ENCODE assay signal across 8 cellular contexts in the genomic region with DNA sequence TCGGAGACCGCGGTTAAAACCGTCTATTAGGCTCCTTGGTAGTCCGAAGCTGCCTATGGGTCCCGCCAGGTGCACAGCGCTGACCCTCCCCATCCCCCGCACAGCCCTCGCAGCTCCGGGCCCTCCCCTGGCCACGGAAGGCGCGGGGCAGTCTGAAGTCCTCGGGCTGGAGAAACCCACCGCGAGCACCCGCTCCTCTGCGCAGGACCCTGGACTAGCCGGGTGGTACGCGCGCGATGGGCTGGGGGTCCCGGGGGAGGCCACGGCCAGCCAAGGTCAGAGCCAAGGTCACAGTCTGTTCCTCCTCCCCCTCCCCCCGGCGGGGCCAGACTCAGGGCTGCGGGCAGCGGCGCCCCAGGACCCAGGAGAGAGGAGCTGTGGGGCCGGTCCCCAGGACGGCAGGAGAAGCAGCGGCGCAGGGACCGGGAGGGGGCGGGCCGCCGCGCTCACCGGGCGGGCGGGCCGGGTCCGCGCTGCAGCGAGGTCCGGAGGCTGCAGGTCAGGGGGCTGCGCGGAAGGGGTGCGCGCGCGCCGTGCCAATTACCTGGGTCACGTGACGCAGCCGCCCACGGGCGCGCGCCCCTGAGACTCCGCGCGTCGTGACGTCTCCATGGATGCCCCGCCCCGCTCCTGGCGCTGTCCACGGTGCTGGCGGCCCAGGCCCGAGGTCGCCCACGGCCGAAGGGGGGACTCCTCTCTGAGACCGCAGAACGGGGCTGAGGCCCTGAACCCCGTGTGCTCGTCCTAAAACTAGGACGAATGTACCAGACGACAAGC. TPM values are rescaled to one million over a fixed set of nuclear protein-coding genes. Genes with fewer than 3 reads are reported as not detected.
A peak's percentile ranks its signal among the peaks of the same experiment; 100 is the strongest.
DNase-seq lines count a peak whose midpoint lies in the region; ATAC-seq, FAIRE-seq and TF ChIP-seq lines count a peak whose summit lies in the region.

A gene (minus strand): TSS at position 535 of the 777 bp plus-strand sequence. CDS start 3,731 bp downstream, outside the sequence.

- H3K9me2 ChIP-seq in SK-N-SH: no peaks in the 10 kb centered on the region

- H3K27me3 ChIP-seq in SK-N-SH (ENCODE audit: insufficient read depth) (no peaks in the 10 kb centered on the region; the same call in 1 of the 2 replicates), bronchial epithelial cell (ENCODE audit: control insufficient read depth, insufficient read depth, low read length) (peaks cover 3% of the 10 kb centered on the region)

- H2AFZ ChIP-seq in SK-N-SH (ENCODE audit: low read depth): peak within 1 kb of the TSS; percentile 94

- H3K9me3 Mint-ChIP-seq in IgD-negative memory B cell: peaks cover 4 to 6% (median 4%) of the 10 kb centered on the region in 3 donors
- peaks cover 0 to 3% (median 0%) of the 10 kb centered on the region in 6 donors for H3K9me3 Mint-ChIP-seq in immature natural killer cell

- 2% methylated on average over 12 of the region's 81 CpGs for WGBS in SK-N-SH (ENCODE audit: low lambda C conversion rate)

- TF ChIP-seq RAD21 in SK-N-SH (IDR thresholded peaks at IDR 0.05; ENCODE audit: low read length): no peak

- CTCF ChIA-PET in SK-N-SH (lab: Yijun Ruan, JAX): interaction anchor here (0.9 to 5.7 kb wide), 2 partner anchors 168 to 1106 kb away, joined by 3 to 32 read pairs; no protein-coding TSS in a partner anchor

- POLR2A ChIA-PET in SK-N-SH (lab: Yijun Ruan, JAX): interaction anchor here (1.0 to 1.4 kb wide), 3 partner anchors 32 to 166 kb away, joined by 3 to 4 read pairs (median 3); no protein-coding TSS in a partner anchor

- H3K27ac Mint-ChIP-seq in IgD-negative memory B cell (no peak within 1 kb of the TSS), immature natural killer cell (no peak within 1 kb of the TSS)

- no peak for TF ChIP-seq EP300 in SK-N-SH (IDR thresholded peaks at IDR 0.05; ENCODE audit: borderline replicate concordance in 1 of 2, low read depth in 1 of 2, low read length in 1 of 2)

- TF ChIP-seq CTCF in D721Med (IDR thresholded peaks at IDR 0.05; ENCODE audit: insufficient read depth, missing control alignments) (no peak), SK-N-SH (IDR thresholded peaks at IDR 0.05) (no peak), bronchial epithelial cell (IDR thresholded peaks at IDR 0.05; ENCODE audit: insufficient read depth, low read length, severe bottlenecking) (no peak)

- ATAC-seq in GM19452 (IDR thresholded peaks at IDR 0.05; ENCODE audit: unreplicated experiment) (peak; percentile 69), HG03097 (IDR thresholded peaks at IDR 0.05; ENCODE audit: low FRiP score, unreplicated experiment) (no peak)

- H3K36me3 ChIP-seq in SK-N-SH (replicated peaks in 1 of 2; ENCODE audit: control insufficient read depth in 1 of 2, insufficient read depth in 2 of 2, low read length in 1 of 2) (peaks cover 0 to 3% of the 10 kb centered on the region in 2 experiments), bronchial epithelial cell (ENCODE audit: control insufficient read depth, insufficient read depth, low read length) (no peaks in the 10 kb centered on the region)

- H3K9me3 ChIP-seq in SK-N-SH: no peaks in the 10 kb centered on the region

- DNase-seq in D721Med (ENCODE audit: insufficient read length, low spot score): peak; percentile 47
- DNase-seq in SK-N-SH: peak; percentile 97
- DNase-seq in bronchial epithelial cell (ENCODE audit: low read depth): peak; percentile 3
- DNase-seq in immature natural killer cell: peak; percentile 7 to 24 (median 21)
- DNase-seq in stimulated activated CD4-positive, alpha-beta T cell treated with anti-CD3 and anti-CD28 coated beads, Interleukin-12 subunit alpha, Interleukin-12 subunit beta, amount 100 ng/mL, for 24 hours (ENCODE audit: low read depth in 2 of 2): peak; percentile 9 to 45

- H3K36me3 Mint-ChIP-seq in IgD-negative memory B cell (no peaks in the 10 kb centered on the region), immature natural killer cell (peaks cover 0 to 3% (median 0%) of the 10 kb centered on the region in 3 donors)

- no peak for FAIRE-seq in D721Med (lab: Jason Lieb, UNC)
- no peak for FAIRE-seq in bronchial epithelial cell (lab: Jason Lieb, UNC)

- H3K4me3 ChIP-seq in SK-N-SH (ENCODE audit: low read depth in 2 of 2, low read length in 1 of 2) (peak within 1 kb of the TSS; percentile 71 to 92), bronchial epithelial cell (ENCODE audit: low read depth, low read length) (peak within 1 kb of the TSS; percentile 40)

- H3K4me1 Mint-ChIP-seq in IgD-negative memory B cell: peaks cover 0 to 8% (median 4%) of the 10 kb centered on the region in 3 donors
- peaks cover 5 to 9% of the 10 kb centered on the region in 2 donors for H3K4me1 Mint-ChIP-seq in immature natural killer cell

- H3K9ac ChIP-seq in SK-N-SH: peak within 1 kb of the TSS; percentile 42

- H3K27me3 Mint-ChIP-seq in IgD-negative memory B cell (peaks cover 26% of the 10 kb centered on the region), immature natural killer cell (ENCODE audit: low read depth in 3 of 3) (peaks cover 3 to 24% (median 6%) of the 10 kb centered on the region in 3 donors)

- H3K4me3 Mint-ChIP-seq in IgD-negative memory B cell: peak within 1 kb of the TSS; percentile 43 to 65 (median 56)
- H3K4me3 Mint-ChIP-seq in immature natural killer cell: peak within 1 kb of the TSS; percentile 44 to 68 (median 63)

- no peaks in the 10 kb centered on the region for H3F3A ChIP-seq in SK-N-SH (replicated peaks; ENCODE audit: insufficient read depth)

- peak within 1 kb of the TSS; percentile 97 for H3K4me2 ChIP-seq in SK-N-SH

- H3K4me1 ChIP-seq in SK-N-SH (ENCODE audit: control insufficient read depth in 1 of 2, insufficient read depth in 2 of 2, low read depth in 1 of 2, low read length in 1 of 2): peaks cover 0 to 29% of the 10 kb centered on the region in 2 experiments; a peak in 1 of 4 replicates

- H4K20me1 ChIP-seq in SK-N-SH (ENCODE audit: insufficient read depth): no peaks in the 10 kb centered on the region

- peak within 1 kb of the TSS in 1 of 2 experiments; percentile 83; a peak in 2 of 4 replicates for H3K27ac ChIP-seq in SK-N-SH (ENCODE audit: low read depth in 2 of 2, low read length in 1 of 2)

- no peaks in the 10 kb centered on the region for H3K79me2 ChIP-seq in SK-N-SH (ENCODE audit: insufficient read depth)

TF ChIP-seq in SK-N-SH, 30 proteins besides CTCF, POLR2A, EP300 and RAD21 (continues in another document):
- TF ChIP-seq GABPA (IDR thresholded peaks at IDR 0.05; ENCODE audit: low read depth): no peak
- no peak for TF ChIP-seq RXRA (IDR thresholded peaks at IDR 0.05; ENCODE audit: borderline replicate concordance, low read depth)
- TF ChIP-seq, protein P1, sequence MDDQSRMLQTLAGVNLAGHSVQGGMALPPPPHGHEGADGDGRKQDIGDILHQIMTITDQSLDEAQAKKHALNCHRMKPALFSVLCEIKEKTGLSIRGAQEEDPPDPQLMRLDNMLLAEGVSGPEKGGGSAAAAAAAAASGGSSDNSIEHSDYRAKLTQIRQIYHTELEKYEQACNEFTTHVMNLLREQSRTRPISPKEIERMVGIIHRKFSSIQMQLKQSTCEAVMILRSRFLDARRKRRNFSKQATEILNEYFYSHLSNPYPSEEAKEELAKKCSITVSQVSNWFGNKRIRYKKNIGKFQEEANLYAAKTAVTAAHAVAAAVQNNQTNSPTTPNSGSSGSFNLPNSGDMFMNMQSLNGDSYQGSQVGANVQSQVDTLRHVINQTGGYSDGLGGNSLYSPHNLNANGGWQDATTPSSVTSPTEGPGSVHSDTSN (IDR thresholded peaks at IDR 0.05): peak; percentile 15; the same call in 1 of the 2 replicates
- TF ChIP-seq, protein P2, sequence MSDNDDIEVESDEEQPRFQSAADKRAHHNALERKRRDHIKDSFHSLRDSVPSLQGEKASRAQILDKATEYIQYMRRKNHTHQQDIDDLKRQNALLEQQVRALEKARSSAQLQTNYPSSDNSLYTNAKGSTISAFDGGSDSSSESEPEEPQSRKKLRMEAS (IDR thresholded peaks at IDR 0.05; ENCODE audit: low read depth): no peak; the same call in 1 of the 2 replicates
- TF ChIP-seq ELF1 (IDR thresholded peaks at IDR 0.05): no peak
- TF ChIP-seq NRF1 (IDR thresholded peaks at IDR 0.05; ENCODE audit: low read depth, low read length): peak; percentile 66
- TF ChIP-seq, protein P3, sequence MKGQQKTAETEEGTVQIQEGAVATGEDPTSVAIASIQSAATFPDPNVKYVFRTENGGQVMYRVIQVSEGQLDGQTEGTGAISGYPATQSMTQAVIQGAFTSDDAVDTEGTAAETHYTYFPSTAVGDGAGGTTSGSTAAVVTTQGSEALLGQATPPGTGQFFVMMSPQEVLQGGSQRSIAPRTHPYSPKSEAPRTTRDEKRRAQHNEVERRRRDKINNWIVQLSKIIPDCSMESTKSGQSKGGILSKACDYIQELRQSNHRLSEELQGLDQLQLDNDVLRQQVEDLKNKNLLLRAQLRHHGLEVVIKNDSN (IDR thresholded peaks at IDR 0.05; ENCODE audit: borderline replicate concordance, low read depth): peak; percentile 94
- TF ChIP-seq, protein P4, sequence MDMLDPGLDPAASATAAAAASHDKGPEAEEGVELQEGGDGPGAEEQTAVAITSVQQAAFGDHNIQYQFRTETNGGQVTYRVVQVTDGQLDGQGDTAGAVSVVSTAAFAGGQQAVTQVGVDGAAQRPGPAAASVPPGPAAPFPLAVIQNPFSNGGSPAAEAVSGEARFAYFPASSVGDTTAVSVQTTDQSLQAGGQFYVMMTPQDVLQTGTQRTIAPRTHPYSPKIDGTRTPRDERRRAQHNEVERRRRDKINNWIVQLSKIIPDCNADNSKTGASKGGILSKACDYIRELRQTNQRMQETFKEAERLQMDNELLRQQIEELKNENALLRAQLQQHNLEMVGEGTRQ (IDR thresholded peaks at IDR 0.05; ENCODE audit: borderline replicate concordance, low read depth, low read length): peak; percentile 83
- TF ChIP-seq YY1 (IDR thresholded peaks at IDR 0.05; ENCODE audit: low read depth): no peak
- no peak for TF ChIP-seq CHD2 (IDR thresholded peaks at IDR 0.05; ENCODE audit: low read length, partially characterized antibody)
- TF ChIP-seq NFIC (IDR thresholded peaks at IDR 0.05; ENCODE audit: borderline replicate concordance): no peak
- no peak for TF ChIP-seq EZH2phosphoT487 (IDR thresholded peaks at IDR 0.05; ENCODE audit: borderline replicate concordance, low read depth)

RNA-seq across cellular contexts. Expression of the gene that starts here (rescaled TPM):
- polyA plus RNA-seq in IgD-negative memory B cell (not detected), SK-N-SH (2012; rRNA removed) (25.4 and 32.6 TPM in 2 replicates), immature natural killer cell (not detected)
- polyA plus RNA-seq in SK-N-SH (2012; cell fraction: cytosol; rRNA removed): 10.1 and 14.5 TPM in 2 replicates
- 102 and 104 TPM in 2 replicates for polyA plus RNA-seq in SK-N-SH (2012; cell fraction: nucleus; rRNA removed)
- 0.26 TPM in 1 of 2 replicates, not detected in the other for total RNA-seq in bronchial epithelial cell

Comparison
In these comparisons a context has a peak if more than half of its experiments do, and no peak if none do; other contexts are left out.
1. Peak in DNase-seq and H3K4me3 ChIP-seq in bronchial epithelial cell; RNA of the gene not detected or under 1 TPM.
2. Peak in DNase-seq in immature natural killer cell; RNA of the gene not detected or under 1 TPM.
3. DNase-seq: peak in every context shown above with its lines; median percentile 97 in SK-N-SH; 47 in D721Med; 27 in stimulated activated CD4-positive, alpha-beta T cell treated with anti-CD3 and anti-CD28 coated beads, Interleukin-12 subunit alpha, Interleukin-12 subunit beta, amount 100 ng/mL, for 24 hours; 21 in immature natural killer cell; 3 in bronchial epithelial cell.